ENCODE assay signal across 8 cellular contexts in the genomic region with DNA sequence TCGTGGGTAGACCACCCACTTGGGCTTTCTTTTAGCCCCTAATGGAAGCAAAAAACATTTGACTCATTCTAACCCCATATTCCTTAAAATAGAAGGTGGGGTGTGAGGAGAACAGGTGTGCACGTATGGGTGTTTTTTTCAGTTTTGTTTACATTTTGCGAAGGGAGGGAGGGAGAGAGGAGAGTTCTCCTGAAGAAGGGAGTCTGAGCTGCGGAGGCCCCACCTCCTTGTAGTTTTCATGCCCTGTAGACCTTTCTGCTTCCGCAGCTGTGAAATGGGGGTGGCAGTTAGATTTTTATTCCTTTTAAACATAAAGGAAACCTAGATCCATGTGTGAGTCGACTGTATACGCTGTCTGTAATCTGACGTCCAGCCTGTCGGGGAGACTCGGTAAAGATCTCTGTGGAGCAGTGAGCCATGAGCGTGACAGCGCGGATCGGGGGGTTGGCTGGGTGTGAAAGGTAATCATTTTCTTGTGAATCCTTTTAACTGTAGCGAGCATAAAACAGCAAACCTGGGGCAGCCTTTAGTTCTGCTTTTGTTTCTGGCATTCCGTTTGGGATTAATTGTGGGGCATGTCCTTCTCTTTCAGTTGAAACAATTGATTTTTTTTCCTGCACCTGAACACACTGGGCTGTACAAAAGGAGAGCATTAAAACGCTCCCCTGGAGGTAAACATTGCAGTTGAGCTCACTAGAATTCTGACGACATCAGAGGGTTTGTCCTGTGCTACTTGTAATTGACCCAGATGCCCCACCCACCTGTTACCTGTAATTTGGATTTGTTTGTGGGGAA. TPM values are rescaled to one million over a fixed set of nuclear protein-coding genes. Genes with fewer than 3 reads are reported as not detected.
DNase-seq lines count a peak whose midpoint lies in the region; TF ChIP-seq lines count a peak whose summit lies in the region.

No MANE protein-coding gene starts in this region.

- no peaks in the 10 kb centered on the region for H3K9me3 ChIP-seq in OCI-LY3 (ENCODE audit: insufficient read depth, low read length)
- no peaks in the 10 kb centered on the region for H3K9me3 ChIP-seq in parathyroid adenoma (ENCODE audit: control insufficient read depth, low read length)

- peaks cover under 1% of the 10 kb centered on the region for H3K27me3 Mint-ChIP-seq in T-helper 1 cell treated with Interleukin-12 subunit alpha and Interleukin-12 subunit beta and Interleukin-4 antibody, amounts not matched to agents 30 μg/mL and 1 μg/mL, for 36 hours (ENCODE audit: low read depth)

- H3K36me3 Mint-ChIP-seq in T-helper 1 cell treated with Interleukin-12 subunit alpha and Interleukin-12 subunit beta and Interleukin-4 antibody, amounts not matched to agents 30 μg/mL and 1 μg/mL, for 36 hours (ENCODE audit: low read depth): peaks cover 35% of the 10 kb centered on the region

- H3K9ac ChIP-seq in OCI-LY3 (ENCODE audit: low read length) (peak overlapping the region; percentile 91), parathyroid adenoma (peak overlapping the region; percentile 39)

- H3K27ac ChIP-seq in OCI-LY3 (ENCODE audit: low read length) (no peak overlapping the region), parathyroid adenoma (peak overlapping the region; percentile 87)

- H3K9me3 Mint-ChIP-seq in T-helper 1 cell treated with Interleukin-12 subunit alpha and Interleukin-12 subunit beta and Interleukin-4 antibody, amounts not matched to agents 30 μg/mL and 1 μg/mL, for 36 hours: no peaks in the 10 kb centered on the region

- TF ChIP-seq CTCF in OCI-LY3 (IDR thresholded peaks at IDR 0.05; ENCODE audit: low read depth, low read length): no peak
- TF ChIP-seq CTCF in epithelial cell of proximal tubule (conservative IDR thresholded peaks at IDR 0.05; ENCODE audit: low read depth, low read length): no peak
- TF ChIP-seq CTCF in parathyroid adenoma (IDR thresholded peaks at IDR 0.05): no peak

- H3K4me2 ChIP-seq in OCI-LY3 (ENCODE audit: low read length) (peak overlapping the region; percentile 84), parathyroid adenoma (ENCODE audit: low read length) (peak overlapping the region; percentile 100)

- peaks cover 40% of the 10 kb centered on the region for H3K4me1 Mint-ChIP-seq in T-helper 1 cell treated with Interleukin-12 subunit alpha and Interleukin-12 subunit beta and Interleukin-4 antibody, amounts not matched to agents 30 μg/mL and 1 μg/mL, for 36 hours (ENCODE audit: low read depth)

- H4K20me1 ChIP-seq in OCI-LY3 (ENCODE audit: insufficient read depth, low read length): peaks cover 66% of the 10 kb centered on the region

- CTCF ChIA-PET in HEK293T (lab: Yijun Ruan, JAX): interaction anchor here (0.6 to 2.1 kb wide), 2 partner anchors 13 to 696 kb away, joined by 3 to 6 read pairs; no protein-coding TSS in a partner anchor

- peaks cover 73% of the 10 kb centered on the region for H3K79me2 ChIP-seq in OCI-LY3 (ENCODE audit: low read length)
- H3K79me2 ChIP-seq in parathyroid adenoma: peaks cover 53% of the 10 kb centered on the region

- DNase-seq in T-helper 1 cell: no peak
- DNase-seq in epithelial cell of proximal tubule (ENCODE audit: low read depth): no peak
- DNase-seq in HEK293T (ENCODE audit: extremely low spot score): no peak
- no peak for DNase-seq in NCI-H82 (lab: John Stamatoyannopoulos, UW)
- no peak for DNase-seq in GM19238 (ENCODE audit: insufficient read length, low spot score)

- POLR2A ChIA-PET in HEK293T (lab: Yijun Ruan, JAX): no interaction called here

- H3K4me3 Mint-ChIP-seq in T-helper 1 cell treated with Interleukin-12 subunit alpha and Interleukin-12 subunit beta and Interleukin-4 antibody, amounts not matched to agents 30 μg/mL and 1 μg/mL, for 36 hours: peak overlapping the region; percentile 97

- H2AFZ ChIP-seq in OCI-LY3 (ENCODE audit: low read depth, low read length): no peak overlapping the region
- no peak overlapping the region for H2AFZ ChIP-seq in parathyroid adenoma

- H3K27ac Mint-ChIP-seq in T-helper 1 cell treated with Interleukin-12 subunit alpha and Interleukin-12 subunit beta and Interleukin-4 antibody, amounts not matched to agents 30 μg/mL and 1 μg/mL, for 36 hours: peak overlapping the region; percentile 55

- H3K4me3 ChIP-seq in OCI-LY3 (ENCODE audit: low read length) (peak overlapping the region; percentile 93), epithelial cell of proximal tubule (ENCODE audit: low read depth, low read length) (peak overlapping the region; percentile 68), parathyroid adenoma (ENCODE audit: low read depth, low read length) (peak overlapping the region; percentile 89)

- peaks cover 52% of the 10 kb centered on the region for H3K36me3 ChIP-seq in OCI-LY3 (replicated peaks; ENCODE audit: low read depth, low read length)
- H3K36me3 ChIP-seq in parathyroid adenoma (ENCODE audit: control insufficient read depth, insufficient read depth, low read length): no peaks in the 10 kb centered on the region

- H3K4me1 ChIP-seq in OCI-LY3 (ENCODE audit: low read length): peaks cover 15% of the 10 kb centered on the region
- peaks cover 54% of the 10 kb centered on the region for H3K4me1 ChIP-seq in parathyroid adenoma

- no peaks in the 10 kb centered on the region for H3K27me3 ChIP-seq in OCI-LY3 (ENCODE audit: low read depth, low read length)
- no peaks in the 10 kb centered on the region for H3K27me3 ChIP-seq in parathyroid adenoma (ENCODE audit: control insufficient read depth, insufficient read depth, low read length)

TF ChIP-seq in HEK293T, 16 proteins besides CTCF, POLR2A, EP300 and RAD21:
- no peak for TF ChIP-seq HDGF (IDR thresholded peaks at IDR 0.05; ENCODE audit: borderline replicate concordance)
- no peak for TF ChIP-seq FOXK2 (IDR thresholded peaks at IDR 0.05)
- TF ChIP-seq CTBP1 (IDR thresholded peaks at IDR 0.05; ENCODE audit: borderline replicate concordance): no peak
- no peak for TF ChIP-seq LEF1 (IDR thresholded peaks at IDR 0.05; ENCODE audit: borderline replicate concordance)
- TF ChIP-seq BHLHE40 (IDR thresholded peaks at IDR 0.05; ENCODE audit: borderline replicate concordance): no peak
- no peak for TF ChIP-seq FOXA1 (IDR thresholded peaks at IDR 0.05)
- TF ChIP-seq SP1 (IDR thresholded peaks at IDR 0.05): no peak
- no peak for TF ChIP-seq L3MBTL2 (conservative IDR thresholded peaks at IDR 0.05)
- TF ChIP-seq SUZ12 (IDR thresholded peaks at IDR 0.05): no peak
- TF ChIP-seq NFRKB (IDR thresholded peaks at IDR 0.05): no peak
- no peak for TF ChIP-seq FOXM1 (IDR thresholded peaks at IDR 0.05; ENCODE audit: borderline replicate concordance)
- TF ChIP-seq ARNT (IDR thresholded peaks at IDR 0.05): no peak
- TF ChIP-seq ZNF384 (IDR thresholded peaks at IDR 0.05): no peak
- no peak for TF ChIP-seq TARDBP (IDR thresholded peaks at IDR 0.05)
- no peak for TF ChIP-seq ELF4 (IDR thresholded peaks at IDR 0.05)
- TF ChIP-seq, protein P1, sequence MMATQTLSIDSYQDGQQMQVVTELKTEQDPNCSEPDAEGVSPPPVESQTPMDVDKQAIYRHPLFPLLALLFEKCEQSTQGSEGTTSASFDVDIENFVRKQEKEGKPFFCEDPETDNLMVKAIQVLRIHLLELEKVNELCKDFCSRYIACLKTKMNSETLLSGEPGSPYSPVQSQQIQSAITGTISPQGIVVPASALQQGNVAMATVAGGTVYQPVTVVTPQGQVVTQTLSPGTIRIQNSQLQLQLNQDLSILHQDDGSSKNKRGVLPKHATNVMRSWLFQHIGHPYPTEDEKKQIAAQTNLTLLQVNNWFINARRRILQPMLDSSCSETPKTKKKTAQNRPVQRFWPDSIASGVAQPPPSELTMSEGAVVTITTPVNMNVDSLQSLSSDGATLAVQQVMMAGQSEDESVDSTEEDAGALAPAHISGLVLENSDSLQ (IDR thresholded peaks at IDR 0.05): no peak

RNA-seq across cellular contexts. Expression of a gene that starts 2.3 kb away (rescaled TPM):
- total RNA-seq in epithelial cell of proximal tubule: 46.5 and 63.7 TPM in 2 replicates

RNA-seq across cellular contexts. Expression of a gene that starts 42.9 kb away (rescaled TPM):
- not detected in 2 replicates for total RNA-seq in epithelial cell of proximal tubule
